1 cellular context compared by ENCODE assay signal in genomic region chr12:56126732-56127239, GRCh38.
TF ChIP-seq lines count a peak whose summit lies in the region.

No MANE protein-coding gene starts in this region.

TF ChIP-seq in K562, 482 proteins besides CTCF, POLR2A, EP300 and RAD21 (continued from another document and continues in another):
- TF ChIP-seq CHD7 (IDR thresholded peaks at IDR 0.05; ENCODE audit: low read depth, low read length) (no peak), CBX1 (IDR thresholded peaks at IDR 0.05; ENCODE audit: low read depth) (no peak), PRDM10 (IDR thresholded peaks at IDR 0.05; ENCODE audit: partially characterized antibody) (no peak), ZNF639 (CRISPR knock-in tag; conservative IDR thresholded peaks at IDR 0.05 in 1 of 2, IDR thresholded peaks at IDR 0.05 in 1 of 2) (no peak), ZBTB17 (CRISPR knock-in tag; IDR thresholded peaks at IDR 0.05) (no peak), ZNF232 (CRISPR knock-in tag; IDR thresholded peaks at IDR 0.05) (no peak), ZBTB34 (CRISPR knock-in tag; IDR thresholded peaks at IDR 0.05) (no peak), NKRF (IDR thresholded peaks at IDR 0.05; ENCODE audit: borderline replicate concordance) (no peak), ZNF76 (CRISPR knock-in tag; IDR thresholded peaks at IDR 0.05; ENCODE audit: borderline replicate concordance) (no peak), MNT (conservative IDR thresholded peaks at IDR 0.05) (peak in 1 of 2 experiments; percentile 9; a peak in 1 of 4 replicates), ETS2 (tag; IDR thresholded peaks at IDR 0.05; ENCODE audit: borderline replicate concordance, poor library complexity, severe bottlenecking) (no peak), U2AF1 (optimal IDR thresholded peaks at IDR 0.05; ENCODE audit: low read depth, low read length) (no peak), ZNF224 (CRISPR knock-in tag; IDR thresholded peaks at IDR 0.05) (no peak), HDAC1 (IDR thresholded peaks at IDR 0.05) (no peak; a peak in 1 of 4 replicates), ZNF408 (CRISPR knock-in tag; IDR thresholded peaks at IDR 0.05; ENCODE audit: low read depth) (no peak), RERE (CRISPR knock-in tag; IDR thresholded peaks at IDR 0.05; ENCODE audit: borderline replicate concordance) (no peak), NUFIP1 (IDR thresholded peaks at IDR 0.05; ENCODE audit: partially characterized antibody) (no peak), MAFG (tag; conservative IDR thresholded peaks at IDR 0.05) (no peak), GTF2B (IDR thresholded peaks at IDR 0.05; ENCODE audit: extremely low read depth, insufficient read length) (no peak), MAFF (IDR thresholded peaks at IDR 0.05; ENCODE audit: low read length) (no peak; the same call in 1 of the 2 replicates)
